32 cellular contexts compared by ENCODE assay signal in the genomic region with DNA sequence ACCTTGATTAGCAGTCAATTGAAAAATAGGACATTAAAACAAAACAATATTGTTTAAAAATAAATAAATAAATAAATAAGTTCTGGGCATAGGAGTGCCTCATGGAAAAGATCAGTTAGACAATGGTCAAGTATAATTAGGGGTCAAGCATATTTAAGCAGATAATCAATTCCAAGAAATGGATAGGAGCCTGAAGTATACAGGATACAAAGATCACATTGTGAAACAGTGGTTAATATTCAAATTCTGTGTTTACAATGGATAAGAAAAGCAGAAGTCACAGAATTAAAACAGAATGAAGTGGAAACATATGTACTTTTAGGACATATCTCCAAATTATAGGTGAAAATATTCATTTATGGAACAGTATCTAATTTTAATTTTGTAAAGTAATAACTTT.
"Had no signal": no experiment of that assay in that cellular context is flagged by ENCODE, and none has a peak within 500 bp of the region (broad histone marks: within the 10 kb centered on the region; RNA-seq: fewer than 3 reads in every experiment).

No MANE protein-coding gene starts in this region.

- DNase-seq: activated CD4-positive, alpha-beta memory T cell treated with anti-CD3 and anti-CD28 coated beads for 36 hours; activated CD4-positive, alpha-beta T cell treated with anti-CD3 and anti-CD28 coated beads for 36 hours; activated CD4-positive, alpha-beta T cell treated with anti-CD3 and anti-CD28 coated beads, Interleukin-2, amount 10 ng/mL, durations not matched to agents 24 days and 14 days; activated CD4-positive, CD25-positive, alpha-beta regulatory T cell; activated CD4-positive, CD25-positive, alpha-beta regulatory T cell treated with anti-CD3 and anti-CD28 coated beads, Interleukin-2, amount 50 U/mL, for 72 hours; activated CD8-positive, alpha-beta memory T cell treated with anti-CD3 and anti-CD28 coated beads, Interleukin-2, amount 10 ng/mL, durations not matched to agents 7 days and 5 days; activated CD8-positive, alpha-beta memory T cell treated with anti-CD3 and anti-CD28 coated beads, Interleukin-2, amount 50 U/mL, for 4 hours; activated CD8-positive, alpha-beta T cell treated with anti-CD3 and anti-CD28 coated beads, Interleukin-2, amount 10 ng/mL, durations not matched to agents 7 days and 5 days; activated effector memory CD4-positive, alpha-beta T cell treated with anti-CD3 and anti-CD28 coated beads, Interleukin-2, amount 50 U/mL, for 16 hours; activated naive CD4-positive, alpha-beta T cell treated with anti-CD3 and anti-CD28 coated beads, Interleukin-2, amount 10 ng/mL, durations not matched to agents 7 days and 5 days; activated naive CD8-positive, alpha-beta T cell treated with anti-CD3 and anti-CD28 coated beads, Interleukin-2, amount 10 ng/mL, durations not matched to agents 7 days and 5 days; activated T-cell treated with anti-CD3 and anti-CD28 coated beads, Interleukin-2, amount 50 U/mL, for 1 hour; activated T-cell treated with anti-CD3 and anti-CD28 coated beads, Interleukin-2, amount 50 U/mL, for 48 hours; brain microvascular endothelial cell; dorsolateral prefrontal cortex; effector memory CD8-positive, alpha-beta T cell; erythroblast; foreskin keratinocyte; heart right ventricle; T-helper 1 cell; T-helper 2 cell had no signal

- H3K27me3 Mint-ChIP-seq: activated CD4-positive, alpha-beta T cell treated with anti-CD3 and anti-CD28 coated beads for 36 hours; activated CD4-positive, alpha-beta T cell treated with anti-CD3 and anti-CD28 coated beads, Interleukin-2, amount 10 ng/mL, durations not matched to agents 24 days and 14 days; activated CD8-positive, alpha-beta memory T cell treated with anti-CD3 and anti-CD28 coated beads, Interleukin-2, amount 10 ng/mL, durations not matched to agents 7 days and 5 days; activated naive CD4-positive, alpha-beta T cell treated with anti-CD3 and anti-CD28 coated beads, Interleukin-2, amount 10 ng/mL, durations not matched to agents 7 days and 5 days; dendritic cell treated with granulocyte-macrophage colony-stimulating factor and Interleukin-4, amounts not matched to agents 40 ng/mL and 50 ng/mL, for 4 days had no signal

- H3K27ac Mint-ChIP-seq: activated CD4-positive, alpha-beta memory T cell treated with anti-CD3 and anti-CD28 coated beads for 36 hours; activated CD4-positive, alpha-beta T cell treated with anti-CD3 and anti-CD28 coated beads for 36 hours; activated CD4-positive, alpha-beta T cell treated with anti-CD3 and anti-CD28 coated beads, Interleukin-2, amount 10 ng/mL, durations not matched to agents 24 days and 14 days; activated CD8-positive, alpha-beta memory T cell treated with anti-CD3 and anti-CD28 coated beads, Interleukin-2, amount 10 ng/mL, durations not matched to agents 7 days and 5 days; activated CD8-positive, alpha-beta T cell treated with anti-CD3 and anti-CD28 coated beads, Interleukin-2, amount 10 ng/mL, durations not matched to agents 7 days and 5 days; activated naive CD4-positive, alpha-beta T cell treated with anti-CD3 and anti-CD28 coated beads, Interleukin-2, amount 10 ng/mL, durations not matched to agents 7 days and 5 days; activated naive CD4-positive, alpha-beta T cell treated with anti-CD3 and anti-CD28 coated beads, Interleukin-2, amount 50 U/mL, for 72 hours; activated naive CD8-positive, alpha-beta T cell treated with anti-CD3 and anti-CD28 coated beads, Interleukin-2, amount 10 ng/mL, durations not matched to agents 7 days and 5 days; activated T-helper 1 cell treated with anti-CD3 and anti-CD28 coated beads, Interleukin-12 subunit alpha, Interleukin-12 subunit beta, Interleukin-2, Interleukin-4 antibody, amounts not matched to agents 30 ng/mL and 10 ng/mL and 1 ng/mL, durations not matched to agents 14 hours and 24 hours and 36 hours; activated T-helper 2 cell treated with anti-CD3 and anti-CD28 coated beads, Interferon-gamma antibody, Interleukin-2, Interleukin-4, amounts not matched to agents 10 μg/mL and 5 μg/mL and 100 μg/mL, durations not matched to agents 14 hours and 24 hours and 36 hours; dendritic cell treated with granulocyte-macrophage colony-stimulating factor and Interleukin-4, amounts not matched to agents 40 ng/mL and 50 ng/mL, for 4 days; effector memory CD8-positive, alpha-beta T cell had no signal

- H3K4me2 ChIP-seq: hepatocyte had no signal

- H3K27me3 ChIP-seq: ascending aorta, brain microvascular endothelial cell, dorsolateral prefrontal cortex, esophagus muscularis mucosa, foreskin keratinocyte, gastroesophageal sphincter, heart right ventricle, hepatocyte had no signal

- H3K4me1 Mint-ChIP-seq: activated CD4-positive, alpha-beta T cell treated with anti-CD3 and anti-CD28 coated beads for 36 hours; activated CD4-positive, alpha-beta T cell treated with anti-CD3 and anti-CD28 coated beads, Interleukin-2, amount 10 ng/mL, durations not matched to agents 24 days and 14 days; activated CD8-positive, alpha-beta memory T cell treated with anti-CD3 and anti-CD28 coated beads, Interleukin-2, amount 10 ng/mL, durations not matched to agents 7 days and 5 days; activated naive CD4-positive, alpha-beta T cell treated with anti-CD3 and anti-CD28 coated beads, Interleukin-2, amount 10 ng/mL, durations not matched to agents 7 days and 5 days; activated naive CD8-positive, alpha-beta T cell treated with anti-CD3 and anti-CD28 coated beads, Interleukin-2, amount 10 ng/mL, durations not matched to agents 7 days and 5 days; central memory CD8-positive, alpha-beta T cell had no signal

- H2AFZ ChIP-seq: hepatocyte had no signal

- H3K4me3 ChIP-seq: ascending aorta, coronary artery, dorsolateral prefrontal cortex, esophagus muscularis mucosa, gastroesophageal sphincter, heart right ventricle, hepatocyte had no signal

- ATAC-seq: activated CD4-positive, alpha-beta T cell treated with anti-CD3 and anti-CD28 coated beads for 36 hours; activated CD8-positive, alpha-beta memory T cell treated with anti-CD3 and anti-CD28 coated beads, Interleukin-2, amount 10 ng/mL, durations not matched to agents 7 days and 5 days; activated CD8-positive, alpha-beta T cell treated with anti-CD3 and anti-CD28 coated beads, Interleukin-2, amount 10 ng/mL, durations not matched to agents 7 days and 5 days; activated naive CD4-positive, alpha-beta T cell treated with anti-CD3 and anti-CD28 coated beads, Interleukin-2, amount 50 U/mL, for 72 hours; effector memory CD8-positive, alpha-beta T cell; foreskin keratinocyte; gastroesophageal sphincter; heart right ventricle had no signal

- H3K36me3 Mint-ChIP-seq: activated CD4-positive, alpha-beta memory T cell treated with anti-CD3 and anti-CD28 coated beads for 36 hours; activated CD8-positive, alpha-beta memory T cell treated with anti-CD3 and anti-CD28 coated beads, Interleukin-2, amount 10 ng/mL, durations not matched to agents 7 days and 5 days; activated naive CD4-positive, alpha-beta T cell treated with anti-CD3 and anti-CD28 coated beads, Interleukin-2, amount 10 ng/mL, durations not matched to agents 7 days and 5 days; activated naive CD8-positive, alpha-beta T cell treated with anti-CD3 and anti-CD28 coated beads, Interleukin-2, amount 10 ng/mL, durations not matched to agents 7 days and 5 days had no signal

- H3K27ac ChIP-seq: ascending aorta, brain microvascular endothelial cell, coronary artery, dorsolateral prefrontal cortex, esophagus muscularis mucosa, foreskin keratinocyte, gastroesophageal sphincter, heart right ventricle, hepatocyte had no signal

- FAIRE-seq: bronchial epithelial cell had no signal

- H3K36me3 ChIP-seq: ascending aorta, brain microvascular endothelial cell, esophagus muscularis mucosa, gastroesophageal sphincter, heart right ventricle had no signal

- H3K4me3 Mint-ChIP-seq: activated CD4-positive, alpha-beta memory T cell treated with anti-CD3 and anti-CD28 coated beads for 36 hours; activated CD4-positive, alpha-beta T cell treated with anti-CD3 and anti-CD28 coated beads for 36 hours; activated CD4-positive, alpha-beta T cell treated with anti-CD3 and anti-CD28 coated beads, Interleukin-2, amount 10 ng/mL, durations not matched to agents 24 days and 14 days; activated CD8-positive, alpha-beta memory T cell treated with anti-CD3 and anti-CD28 coated beads, Interleukin-2, amount 10 ng/mL, durations not matched to agents 7 days and 5 days; activated CD8-positive, alpha-beta T cell treated with anti-CD3 and anti-CD28 coated beads, Interleukin-2, amount 10 ng/mL, durations not matched to agents 7 days and 5 days; activated naive CD4-positive, alpha-beta T cell treated with anti-CD3 and anti-CD28 coated beads, Interleukin-2, amount 10 ng/mL, durations not matched to agents 7 days and 5 days; activated naive CD8-positive, alpha-beta T cell treated with anti-CD3 and anti-CD28 coated beads, Interleukin-2, amount 10 ng/mL, durations not matched to agents 7 days and 5 days; activated T-helper 1 cell treated with anti-CD3 and anti-CD28 coated beads, Interleukin-12 subunit alpha, Interleukin-12 subunit beta, Interleukin-2, Interleukin-4 antibody, amounts not matched to agents 30 ng/mL and 10 ng/mL and 1 ng/mL, durations not matched to agents 14 hours and 24 hours and 36 hours; central memory CD8-positive, alpha-beta T cell; dendritic cell treated with granulocyte-macrophage colony-stimulating factor and Interleukin-4, amounts not matched to agents 40 ng/mL and 50 ng/mL, for 4 days; effector memory CD8-positive, alpha-beta T cell had no signal

- H3K4me1 ChIP-seq: ascending aorta, heart right ventricle had no signal
